ENCODE assay signal across 1 cellular context in the genomic region with DNA sequence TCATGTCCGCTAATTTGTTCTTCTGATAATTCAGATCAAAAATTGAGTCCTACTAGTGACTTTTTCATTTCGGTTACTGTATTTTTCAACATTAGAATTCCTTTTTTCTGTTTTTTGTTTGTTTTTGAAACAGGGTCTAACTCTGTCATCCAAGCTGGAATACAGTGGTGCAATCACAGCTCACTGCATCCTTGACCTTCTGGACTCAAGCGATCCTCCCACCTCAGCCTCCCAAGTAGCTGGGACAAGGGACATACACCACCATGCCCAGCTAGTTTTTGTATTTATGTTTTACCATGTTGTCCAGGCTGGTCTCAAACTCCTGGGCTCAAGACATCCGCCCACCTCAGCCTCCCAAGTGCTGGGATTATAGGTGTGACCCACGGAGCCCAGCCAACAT.
A peak's percentile ranks its signal among the peaks of the same experiment; 100 is the strongest.
TF ChIP-seq lines count a peak whose summit lies in the region.

No MANE protein-coding gene starts in this region.

TF ChIP-seq in HepG2, 621 proteins besides CTCF, POLR2A, EP300 and RAD21 (continued from another document and continues in another):
- TF ChIP-seq ZC3H13 (CRISPR knock-in tag; IDR thresholded peaks at IDR 0.05) (no peak), STAT5B (CRISPR knock-in tag; IDR thresholded peaks at IDR 0.05) (no peak), KDM1A (CRISPR knock-in tag; IDR thresholded peaks at IDR 0.05) (peak; percentile 64; the same call in 1 of the 2 replicates), SIX4 (CRISPR knock-in tag; IDR thresholded peaks at IDR 0.05) (no peak), ZNF30 (CRISPR knock-in tag; IDR thresholded peaks at IDR 0.05) (no peak), ZIK1 (CRISPR knock-in tag; IDR thresholded peaks at IDR 0.05; ENCODE audit: borderline replicate concordance, low read depth) (no peak), ZNF841 (CRISPR knock-in tag; IDR thresholded peaks at IDR 0.05; ENCODE audit: borderline replicate concordance) (no peak), ZMYM3 (CRISPR knock-in tag; IDR thresholded peaks at IDR 0.05) (peak; percentile 90), PRMT3 (CRISPR knock-in tag; IDR thresholded peaks at IDR 0.05; ENCODE audit: borderline replicate concordance, low read depth) (no peak), NR1H2 (CRISPR knock-in tag; IDR thresholded peaks at IDR 0.05; ENCODE audit: borderline replicate concordance, low read depth) (no peak), HMG20B (CRISPR knock-in tag; conservative IDR thresholded peaks at IDR 0.05) (no peak), CSRNP2 (CRISPR knock-in tag; conservative IDR thresholded peaks at IDR 0.05; ENCODE audit: low read depth) (no peak), TAF15 (IDR thresholded peaks at IDR 0.05; ENCODE audit: low read depth, low read length, poor library complexity, severe bottlenecking) (no peak), MIXL1 (CRISPR knock-in tag; IDR thresholded peaks at IDR 0.05) (no peak), SKI (IDR thresholded peaks at IDR 0.05; ENCODE audit: partially characterized antibody) (no peak), PATZ1 (CRISPR knock-in tag; IDR thresholded peaks at IDR 0.05) (no peak), MYNN (CRISPR knock-in tag; IDR thresholded peaks at IDR 0.05; ENCODE audit: low read depth) (no peak), RARG (CRISPR knock-in tag; IDR thresholded peaks at IDR 0.05; ENCODE audit: low read depth) (no peak), ZNF121 (CRISPR knock-in tag; IDR thresholded peaks at IDR 0.05) (no peak), SMAD9 (CRISPR knock-in tag; IDR thresholded peaks at IDR 0.05) (no peak), DMTF1 (CRISPR knock-in tag; IDR thresholded peaks at IDR 0.05) (no peak), CENPBD1 (CRISPR knock-in tag; IDR thresholded peaks at IDR 0.05; ENCODE audit: borderline replicate concordance, low read depth) (no peak), MEIS2 (CRISPR knock-in tag; IDR thresholded peaks at IDR 0.05) (no peak), NCOA2 (CRISPR knock-in tag; IDR thresholded peaks at IDR 0.05) (peak; percentile 48), ZZZ3 (CRISPR knock-in tag; IDR thresholded peaks at IDR 0.05; ENCODE audit: borderline replicate concordance) (no peak), PLRG1 (conservative IDR thresholded peaks at IDR 0.05) (no peak), ZSCAN21 (CRISPR knock-in tag; IDR thresholded peaks at IDR 0.05; ENCODE audit: borderline replicate concordance) (no peak), ZNF235 (CRISPR knock-in tag; IDR thresholded peaks at IDR 0.05; ENCODE audit: borderline replicate concordance) (no peak), HNF4A (CRISPR knock-in tag; IDR thresholded peaks at IDR 0.05) (peak; percentile 85), RBAK (CRISPR knock-in tag; IDR thresholded peaks at IDR 0.05) (no peak), NFIC (IDR thresholded peaks at IDR 0.05; ENCODE audit: low read length) (no peak), PCBP1 (IDR thresholded peaks at IDR 0.05; ENCODE audit: borderline replicate concordance, low read depth, low read length) (no peak), IRF9 (CRISPR knock-in tag; IDR thresholded peaks at IDR 0.05; ENCODE audit: borderline replicate concordance) (no peak), AFF4 (CRISPR knock-in tag; IDR thresholded peaks at IDR 0.05) (no peak), MLX (CRISPR knock-in tag; IDR thresholded peaks at IDR 0.05) (no peak), RAD51 (IDR thresholded peaks at IDR 0.05; ENCODE audit: borderline replicate concordance) (no peak), ZFP90 (CRISPR knock-in tag; IDR thresholded peaks at IDR 0.05; ENCODE audit: borderline replicate concordance) (no peak), RFXAP (CRISPR knock-in tag; IDR thresholded peaks at IDR 0.05; ENCODE audit: borderline replicate concordance) (no peak)
- TF ChIP-seq, protein P1, sequence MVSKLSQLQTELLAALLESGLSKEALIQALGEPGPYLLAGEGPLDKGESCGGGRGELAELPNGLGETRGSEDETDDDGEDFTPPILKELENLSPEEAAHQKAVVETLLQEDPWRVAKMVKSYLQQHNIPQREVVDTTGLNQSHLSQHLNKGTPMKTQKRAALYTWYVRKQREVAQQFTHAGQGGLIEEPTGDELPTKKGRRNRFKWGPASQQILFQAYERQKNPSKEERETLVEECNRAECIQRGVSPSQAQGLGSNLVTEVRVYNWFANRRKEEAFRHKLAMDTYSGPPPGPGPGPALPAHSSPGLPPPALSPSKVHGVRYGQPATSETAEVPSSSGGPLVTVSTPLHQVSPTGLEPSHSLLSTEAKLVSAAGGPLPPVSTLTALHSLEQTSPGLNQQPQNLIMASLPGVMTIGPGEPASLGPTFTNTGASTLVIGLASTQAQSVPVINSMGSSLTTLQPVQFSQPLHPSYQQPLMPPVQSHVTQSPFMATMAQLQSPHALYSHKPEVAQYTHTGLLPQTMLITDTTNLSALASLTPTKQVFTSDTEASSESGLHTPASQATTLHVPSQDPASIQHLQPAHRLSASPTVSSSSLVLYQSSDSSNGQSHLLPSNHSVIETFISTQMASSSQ (IDR thresholded peaks at IDR 0.05; ENCODE audit: low read depth): 0 out of 2 replicates have a peak, but pooled peaks have one; percentile 10
- TF ChIP-seq, protein P1 (CRISPR knock-in tag; IDR thresholded peaks at IDR 0.05; ENCODE audit: borderline replicate concordance): no peak
- TF ChIP-seq, protein P2, sequence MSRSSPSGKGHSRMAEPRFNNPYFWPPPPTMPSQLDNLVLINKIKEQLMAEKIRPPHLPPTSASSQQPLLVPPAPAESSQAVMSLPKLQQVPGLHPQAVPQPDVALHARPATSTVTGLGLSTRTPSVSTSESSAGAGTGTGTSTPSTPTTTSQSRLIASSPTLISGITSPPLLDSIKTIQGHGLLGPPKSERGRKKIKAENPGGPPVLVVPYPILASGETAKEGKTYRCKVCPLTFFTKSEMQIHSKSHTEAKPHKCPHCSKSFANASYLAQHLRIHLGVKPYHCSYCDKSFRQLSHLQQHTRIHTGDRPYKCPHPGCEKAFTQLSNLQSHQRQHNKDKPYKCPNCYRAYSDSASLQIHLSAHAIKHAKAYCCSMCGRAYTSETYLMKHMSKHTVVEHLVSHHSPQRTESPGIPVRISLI (CRISPR knock-in tag; IDR thresholded peaks at IDR 0.05; ENCODE audit: borderline replicate concordance): no peak
- TF ChIP-seq, protein P3, sequence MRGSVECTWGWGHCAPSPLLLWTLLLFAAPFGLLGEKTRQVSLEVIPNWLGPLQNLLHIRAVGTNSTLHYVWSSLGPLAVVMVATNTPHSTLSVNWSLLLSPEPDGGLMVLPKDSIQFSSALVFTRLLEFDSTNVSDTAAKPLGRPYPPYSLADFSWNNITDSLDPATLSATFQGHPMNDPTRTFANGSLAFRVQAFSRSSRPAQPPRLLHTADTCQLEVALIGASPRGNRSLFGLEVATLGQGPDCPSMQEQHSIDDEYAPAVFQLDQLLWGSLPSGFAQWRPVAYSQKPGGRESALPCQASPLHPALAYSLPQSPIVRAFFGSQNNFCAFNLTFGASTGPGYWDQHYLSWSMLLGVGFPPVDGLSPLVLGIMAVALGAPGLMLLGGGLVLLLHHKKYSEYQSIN (CRISPR knock-in tag; IDR thresholded peaks at IDR 0.05; ENCODE audit: borderline replicate concordance): no peak
